In the genomic region with DNA sequence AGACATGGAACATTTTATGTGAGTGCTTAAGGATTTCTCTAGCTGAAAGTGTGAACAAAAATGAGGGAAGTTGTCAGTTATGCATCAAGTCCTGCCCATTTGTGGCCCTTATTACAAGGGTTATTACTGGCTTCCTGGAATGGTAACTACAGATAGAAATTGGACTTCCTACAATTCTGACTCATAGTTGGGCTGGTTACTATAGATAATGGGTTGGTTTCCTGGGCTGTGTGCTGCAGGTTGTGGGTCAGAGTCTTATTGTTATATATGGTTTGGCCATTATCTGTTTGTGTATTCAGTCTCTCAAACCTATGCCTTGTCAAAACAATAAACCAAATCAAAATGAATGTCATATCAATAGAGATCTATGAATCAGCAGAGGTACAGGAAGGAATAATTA, we compare ENCODE assay signal across 18 cellular contexts.
DNase-seq lines count a peak whose midpoint lies in the region; TF ChIP-seq lines count a peak whose summit lies in the region.
"Had no signal": no experiment of that assay in that cellular context is flagged by ENCODE, and none has a peak within 500 bp of the region (broad histone marks: within the 10 kb centered on the region; RNA-seq: fewer than 3 reads in every experiment).

No MANE protein-coding gene starts in this region.

- no peak for TF ChIP-seq CTCF in sigmoid colon (IDR thresholded peaks at IDR 0.05)

- H3K9me3 ChIP-seq in sigmoid colon = no peaks in the 10 kb centered on the region
- H3K9me3 ChIP-seq: HAP-1, vagina had no signal

- no peak overlapping the region for H3K27ac ChIP-seq in sigmoid colon
- H3K27ac ChIP-seq: heart right ventricle, vagina had no signal

- DNase-seq in M059J (ENCODE audit: low read depth) (peak; percentile 1), dermis blood vessel endothelial cell (peak; percentile 83), lung microvascular endothelial cell (ENCODE audit: low read depth in 2 of 2) (peak; percentile 29 to 71), ACHN (no peak), sigmoid colon (no peak)
- DNase-seq in stimulated activated naive CD4-positive, alpha-beta T cell (lab: John Stamatoyannopoulos, UW) = no peak
- DNase-seq: activated CD4-positive, alpha-beta T cell treated with anti-CD3 and anti-CD28 coated beads, Interleukin-2, amount 50 U/mL, for 4 hours; activated CD4-positive, CD25-positive, alpha-beta regulatory T cell; anterior cingulate cortex; central memory CD4-positive, alpha-beta T cell; heart right ventricle; left colon; naive B cell; NCI-H1436; retina had no signal

- intact Hi-C loops in sigmoid colon (cut with DNase I) = no loop called here

- no peak for TF ChIP-seq POLR2A in sigmoid colon (IDR thresholded peaks at IDR 0.05)

- no peaks in the 10 kb centered on the region for H3K4me1 ChIP-seq in sigmoid colon
- H3K4me1 ChIP-seq: heart right ventricle, vagina had no signal

- H3K4me3 ChIP-seq in sigmoid colon = no peak overlapping the region
- H3K4me3 ChIP-seq: HAP-1, heart right ventricle, vagina had no signal

- H3K27me3 ChIP-seq in sigmoid colon = no peaks in the 10 kb centered on the region
- H3K27me3 ChIP-seq: heart right ventricle, vagina had no signal

- no peaks in the 10 kb centered on the region for H3K36me3 ChIP-seq in sigmoid colon
- H3K36me3 ChIP-seq: HAP-1, heart right ventricle, vagina had no signal

- in situ Hi-C loops in ACHN (cut with HindIII; ENCODE audit: low pct_ligation_motif_present, low pct_unique_long_range_greater_than_20kb, low sequenced_read_pairs) = no loop called here

- no peak for TF ChIP-seq EP300 in sigmoid colon (IDR thresholded peaks at IDR 0.05)

TF ChIP-seq in PFSK-1, 5 proteins besides CTCF, POLR2A, EP300 and RAD21:
- TF ChIP-seq POLR2AphosphoS5 (IDR thresholded peaks at IDR 0.05; ENCODE audit: low read depth, low read length) (no peak), SIN3A (IDR thresholded peaks at IDR 0.05; ENCODE audit: borderline replicate concordance, insufficient read depth, low read length) (peak; percentile 22; the same call in 1 of the 2 replicates)

Comparison
In these comparisons a context has a peak if more than half of its experiments do, and no peak if none do; other contexts are left out.
1. DNase-seq: peak in M059J (single experiment), dermis blood vessel endothelial cell (single experiment) and lung microvascular endothelial cell (2 of 2); none in ACHN (single experiment), sigmoid colon (single experiment) and stimulated activated naive CD4-positive, alpha-beta T cell (0 of 6).